ENCODE assay signal across 8 cellular contexts in the genomic region with DNA sequence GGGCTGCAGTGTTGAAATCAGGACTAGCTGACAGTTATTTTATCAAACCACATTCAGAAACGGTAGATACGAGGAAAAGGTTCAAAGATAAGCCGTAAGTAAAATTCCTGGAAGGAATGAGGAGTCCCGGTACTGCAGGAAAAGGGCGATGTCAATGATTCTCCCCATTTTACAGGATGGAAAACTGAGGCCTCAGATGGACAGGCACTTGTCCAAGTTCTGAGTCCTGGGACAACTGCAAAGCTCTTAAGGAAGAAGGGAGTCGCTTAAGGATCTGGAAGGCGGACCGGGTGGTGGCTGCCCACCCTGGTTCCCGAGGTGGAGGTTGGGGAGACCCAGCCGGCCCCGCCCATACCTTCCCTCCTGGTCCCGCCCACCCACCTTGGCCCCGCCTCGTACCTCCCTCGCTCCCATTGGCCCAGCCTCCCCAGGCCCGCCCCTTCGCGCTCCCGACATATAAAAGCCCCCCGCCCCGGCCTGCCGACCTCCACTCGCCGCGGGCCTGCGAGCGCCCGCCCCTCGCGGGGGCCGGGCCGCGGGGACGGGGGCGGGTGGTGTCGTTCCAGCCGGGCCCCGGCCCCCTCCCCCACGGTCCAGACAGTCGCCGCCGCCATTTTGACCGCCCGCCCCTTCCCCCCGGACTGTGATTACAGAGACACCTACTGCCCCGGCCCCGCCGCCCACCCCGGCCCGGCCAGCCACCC. TPM values are rescaled to one million over a fixed set of nuclear protein-coding genes. Genes with fewer than 3 reads are reported as not detected.
A peak's percentile ranks its signal among the peaks of the same experiment; 100 is the strongest.
DNase-seq lines count a peak whose midpoint lies in the region; ATAC-seq and TF ChIP-seq lines count a peak whose summit lies in the region.

No MANE protein-coding gene starts in this region.

- peak; percentile 44 for ATAC-seq in HG03045 (IDR thresholded peaks at IDR 0.05; ENCODE audit: unreplicated experiment)
- ATAC-seq in left lobe of liver = peak; percentile 77

- DNase-seq in GM13977 (ENCODE audit: low spot score) (peak; percentile 87), NCI-H510A (lab: John Stamatoyannopoulos, UW) (peak; percentile 66), left lobe of liver (ENCODE audit: low spot score) (peak; percentile 96), HPDE6-E6E7 (ENCODE audit: extremely low spot score) (no peak)
- peak; percentile 87 to 92 for DNase-seq in activated CD4-positive, alpha-beta T cell treated with anti-CD3 and anti-CD28 coated beads for 4 hours
- DNase-seq in stimulated activated CD4-positive, alpha-beta T cell treated with anti-CD3 and anti-CD28 coated beads, Interleukin-1b, Interleukin-23, amount 100 ng/mL, for 24 hours (ENCODE audit: low read depth in 4 of 4, low spot score in 1 of 4) = peak; percentile 80 to 91 (median 87)

- TF ChIP-seq CTCF in GM13977 (IDR thresholded peaks at IDR 0.05; ENCODE audit: extremely low read depth, insufficient read depth, missing control alignments) = no peak

- in situ Hi-C loops in GM13977 (cut with MboI; ENCODE audit: low pct_unique_long_range_greater_than_20kb, low sequenced_read_pairs, unreplicated experiment) = no loop called here

- peak overlapping the region; percentile 90 for H3K27ac ChIP-seq in cingulate gyrus (ENCODE audit: low read depth, low read length)

RNA-seq across cellular contexts. Expression of gene RFX1, which starts 0.6 kb away (rescaled TPM):
- total RNA-seq in left lobe of liver = 7.0 TPM

RNA-seq across cellular contexts. Expression of gene RLN3, which starts 22.4 kb away (rescaled TPM):
- total RNA-seq in left lobe of liver = not detected

RNA-seq across cellular contexts. Expression of gene IL27RA, which starts 26.0 kb away (rescaled TPM):
- 1.4 TPM for total RNA-seq in left lobe of liver

RNA-seq across cellular contexts. Expression of gene DCAF15, which starts 53.2 kb away (rescaled TPM):
- total RNA-seq in left lobe of liver = 11.4 TPM

RNA-seq across cellular contexts. Expression of gene PALM3, which starts 56.3 kb away (rescaled TPM):
- 42.7 TPM for total RNA-seq in left lobe of liver
